In the genomic region with DNA sequence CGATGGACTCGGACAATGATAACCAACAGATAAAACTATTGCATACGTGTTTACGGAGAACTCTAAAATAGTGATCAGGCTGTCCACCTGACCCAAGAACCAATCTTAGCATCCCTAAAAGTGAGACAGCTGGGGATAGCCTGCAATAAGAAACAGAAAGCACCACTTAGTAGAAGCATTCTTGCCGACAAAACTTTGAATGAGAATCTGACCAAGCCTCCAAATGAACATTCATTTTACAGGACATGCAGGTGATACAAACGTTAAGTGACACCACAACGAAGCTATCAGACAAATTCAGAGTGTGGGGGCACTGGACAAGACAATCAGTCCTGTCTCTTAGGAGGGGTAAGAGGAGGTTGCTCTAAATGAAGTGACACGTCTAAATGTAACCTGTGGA, we compare ENCODE assay signal across 9 cellular contexts. TPM values are rescaled to one million over a fixed set of nuclear protein-coding genes. Genes with fewer than 3 reads are reported as not detected.
DNase-seq lines count a peak whose midpoint lies in the region; ATAC-seq and TF ChIP-seq lines count a peak whose summit lies in the region.
"Had no signal": no experiment of that assay in that cellular context is flagged by ENCODE, and none has a peak within 500 bp of the region (broad histone marks: within the 10 kb centered on the region; RNA-seq: fewer than 3 reads in every experiment).

No MANE protein-coding gene starts in this region.

- H3K36me3 Mint-ChIP-seq in effector memory CD8-positive, alpha-beta T cell (ENCODE audit: insufficient read depth): peaks cover 26% of the 10 kb centered on the region

- no peaks in the 10 kb centered on the region for H3K27me3 Mint-ChIP-seq in effector memory CD8-positive, alpha-beta T cell

- H3F3A ChIP-seq in DOHH2 (ENCODE audit: control insufficient read depth, insufficient read depth): peaks cover 26% of the 10 kb centered on the region

- H3K9ac ChIP-seq in NT2/D1 (ENCODE audit: insufficient read length, low read depth): peak overlapping the region; percentile 96

- H3K9me3 ChIP-seq in DOHH2 (ENCODE audit: control insufficient read depth, insufficient read depth, low read length) (no peaks in the 10 kb centered on the region), NT2/D1 (ENCODE audit: insufficient read depth, low read length) (no peaks in the 10 kb centered on the region), osteoblast (ENCODE audit: low read depth, low read length) (no peaks in the 10 kb centered on the region)

- H3K9me2 ChIP-seq in DOHH2 (replicated peaks; ENCODE audit: control insufficient read depth, low read length): no peaks in the 10 kb centered on the region

- H3K4me1 ChIP-seq in DOHH2 (ENCODE audit: control insufficient read depth, low read length) (peaks cover 46% of the 10 kb centered on the region), NT2/D1 (ENCODE audit: insufficient read depth, insufficient read length) (no peaks in the 10 kb centered on the region), osteoblast (ENCODE audit: insufficient read depth, low read length) (peaks cover 18% of the 10 kb centered on the region)

- H3K27me3 ChIP-seq in DOHH2 (ENCODE audit: control insufficient read depth, low read length) (no peaks in the 10 kb centered on the region), NT2/D1 (ENCODE audit: insufficient read depth, insufficient read length) (no peaks in the 10 kb centered on the region), osteoblast (ENCODE audit: insufficient read depth, low read length) (no peaks in the 10 kb centered on the region)

- no peak for ATAC-seq in effector memory CD8-positive, alpha-beta T cell (replicated peaks)
- ATAC-seq in esophagus mucosa: no peak

- no peak overlapping the region for H3K27ac ChIP-seq in DOHH2 (ENCODE audit: low read depth, low read length)
- H3K27ac ChIP-seq in osteoblast (ENCODE audit: low read depth, low read length): peak overlapping the region; percentile 90

- peak overlapping the region; percentile 92 to 94 for H3K27ac Mint-ChIP-seq in effector memory CD8-positive, alpha-beta T cell

- peak overlapping the region; percentile 94 to 95 for H3K4me3 Mint-ChIP-seq in effector memory CD8-positive, alpha-beta T cell

- H4K20me1 ChIP-seq in DOHH2 (ENCODE audit: control insufficient read depth, insufficient read depth, low read depth, low read length) (no peaks in the 10 kb centered on the region; the same call in 1 of the 2 replicates), osteoblast (ENCODE audit: insufficient read depth, low read length) (peaks cover 4% of the 10 kb centered on the region)

- H3K4me2 ChIP-seq in DOHH2 (ENCODE audit: low read length) (peak overlapping the region; percentile 92), osteoblast (ENCODE audit: insufficient read depth, low read length) (peak overlapping the region; percentile 94)

- TF ChIP-seq CTCF in DOHH2 (IDR thresholded peaks at IDR 0.05; ENCODE audit: low read depth, low read length, poor library complexity, severe bottlenecking): no peak
- no peak for TF ChIP-seq CTCF in osteoblast (IDR thresholded peaks at IDR 0.05; ENCODE audit: extremely low read depth, low read depth, low read length)

- peak overlapping the region; percentile 86 for H2AFZ ChIP-seq in osteoblast (ENCODE audit: low read length)

- H3K36me3 ChIP-seq in DOHH2 (ENCODE audit: control insufficient read depth, low read length) (peaks cover 47% of the 10 kb centered on the region), NT2/D1 (ENCODE audit: insufficient read depth, insufficient read length, low read length) (peaks cover 44% of the 10 kb centered on the region), osteoblast (ENCODE audit: insufficient read depth, low read length) (peaks cover 25% of the 10 kb centered on the region)

- no peaks in the 10 kb centered on the region for H3K9me3 Mint-ChIP-seq in effector memory CD8-positive, alpha-beta T cell

- peaks cover 13 to 36% of the 10 kb centered on the region in 2 donors for H3K4me1 Mint-ChIP-seq in effector memory CD8-positive, alpha-beta T cell (ENCODE audit: low read depth in 2 of 2)

- DNase-seq in NT2/D1 (ENCODE audit: low read depth, low spot score): no peak
- no peak for DNase-seq in effector memory CD8-positive, alpha-beta T cell
- DNase-seq in osteoblast (ENCODE audit: insufficient read length, low spot score, missing footprints): no peak
- no peak for DNase-seq in NCI-H524 treated with DMSO at 0.1 percent for 48 hours (lab: John Stamatoyannopoulos, UW)
- DNase-seq in Ammon's horn (ENCODE audit: low spot score): no peak
- no peak for DNase-seq in T1000 (lab: John Stamatoyannopoulos, UW)
- DNase-seq: T-helper 9 cell had no signal

- H3K4me3 ChIP-seq in DOHH2 (ENCODE audit: low read length) (peak overlapping the region; percentile 91), NT2/D1 (ENCODE audit: insufficient read length, low read depth) (peak overlapping the region; percentile 96), osteoblast (ENCODE audit: insufficient read depth, low read length) (peak overlapping the region; percentile 88)

- H3K79me2 ChIP-seq in DOHH2 (ENCODE audit: control insufficient read depth, low read length) (peaks cover 35% of the 10 kb centered on the region), osteoblast (ENCODE audit: insufficient read depth, low read length) (peaks cover 48% of the 10 kb centered on the region)

RNA-seq across cellular contexts. Expression of a gene that starts 1.2 kb away (rescaled TPM):
- total RNA-seq in osteoblast: 56.0 and 61.2 TPM in 2 replicates
- total RNA-seq in esophagus mucosa: 55.9 TPM
